ENCODE assay signal across 19 cellular contexts in the genomic region with DNA sequence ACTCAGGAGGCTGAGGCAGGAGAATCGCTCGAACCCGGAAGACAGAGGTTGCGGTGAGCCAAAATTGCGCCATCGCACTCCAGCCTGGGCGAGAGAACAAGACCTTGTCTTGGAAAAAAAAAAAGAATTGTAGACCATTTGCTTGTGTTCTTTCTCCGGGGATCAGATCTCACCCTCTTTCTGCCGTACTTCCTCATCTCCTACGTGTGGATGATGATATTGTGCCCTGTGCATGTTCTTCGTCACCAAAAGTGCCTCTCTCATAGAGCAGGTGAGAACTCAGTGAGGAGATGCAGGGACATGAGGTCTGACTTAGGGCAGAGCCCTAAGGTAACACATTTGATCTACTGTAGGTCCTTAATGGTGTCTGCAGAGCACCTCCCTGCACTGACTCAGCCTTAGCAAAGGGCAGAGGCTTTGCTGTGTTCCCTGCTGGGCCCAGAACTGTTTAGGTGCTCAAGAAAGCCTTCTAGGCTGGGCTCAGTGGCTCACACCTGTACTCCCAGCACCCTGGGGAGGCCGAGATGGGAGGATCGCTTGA. TPM values are rescaled to one million over a fixed set of nuclear protein-coding genes. Genes with fewer than 3 reads are reported as not detected.
"Had no signal": no experiment of that assay in that cellular context is flagged by ENCODE, and none has a peak within 500 bp of the region (broad histone marks: within the 10 kb centered on the region; RNA-seq: fewer than 3 reads in every experiment).

No MANE protein-coding gene starts in this region.

- H3K27me3 Mint-ChIP-seq: activated CD4-positive, alpha-beta T cell treated with anti-CD3 and anti-CD28 coated beads for 36 hours; activated CD8-positive, alpha-beta T cell treated with anti-CD3 and anti-CD28 coated beads for 36 hours; activated naive CD8-positive, alpha-beta T cell treated with anti-CD3 and anti-CD28 coated beads, Interleukin-2, amount 10 ng/mL, durations not matched to agents 7 days and 5 days had no signal

- H3K4me1 Mint-ChIP-seq: activated CD4-positive, alpha-beta T cell treated with anti-CD3 and anti-CD28 coated beads for 36 hours; stimulated activated effector memory CD8-positive, alpha-beta T cell treated with anti-CD3 and anti-CD28 coated beads, Interleukin-12 subunit alpha, Interleukin-12 subunit beta, amount 100 ng/mL, for 72 hours had no signal

- H3K4me3 ChIP-seq: breast epithelium, esophagus squamous epithelium, pancreas, tibial artery, uterus had no signal

- H3K27ac Mint-ChIP-seq: activated CD4-positive, alpha-beta T cell treated with anti-CD3 and anti-CD28 coated beads for 36 hours; activated CD8-positive, alpha-beta T cell treated with anti-CD3 and anti-CD28 coated beads for 36 hours; activated naive CD8-positive, alpha-beta T cell treated with anti-CD3 and anti-CD28 coated beads, Interleukin-2, amount 10 ng/mL, durations not matched to agents 7 days and 5 days; natural killer cell; stimulated activated effector memory CD8-positive, alpha-beta T cell treated with anti-CD3 and anti-CD28 coated beads, Interleukin-12 subunit alpha, Interleukin-12 subunit beta, amount 100 ng/mL, for 72 hours had no signal

- H3K9me3 Mint-ChIP-seq: activated CD8-positive, alpha-beta T cell treated with anti-CD3 and anti-CD28 coated beads for 36 hours; activated naive CD8-positive, alpha-beta T cell treated with anti-CD3 and anti-CD28 coated beads, Interleukin-2, amount 10 ng/mL, durations not matched to agents 7 days and 5 days; natural killer cell; stimulated activated effector memory CD8-positive, alpha-beta T cell treated with anti-CD3 and anti-CD28 coated beads, Interleukin-12 subunit alpha, Interleukin-12 subunit beta, amount 100 ng/mL, for 72 hours had no signal

- H3K27me3 ChIP-seq: breast epithelium, esophagus squamous epithelium, pancreas, tibial artery, uterus had no signal

- H3K9me3 ChIP-seq: breast epithelium, esophagus squamous epithelium, pancreas, tibial artery, uterus had no signal

- ATAC-seq: activated CD4-positive, alpha-beta T cell treated with anti-CD3 and anti-CD28 coated beads for 36 hours; activated CD8-positive, alpha-beta T cell treated with anti-CD3 and anti-CD28 coated beads for 36 hours; left colon; natural killer cell; pancreas; stimulated activated effector memory CD8-positive, alpha-beta T cell treated with anti-CD3 and anti-CD28 coated beads, Interleukin-12 subunit alpha, Interleukin-12 subunit beta, amount 100 ng/mL, for 72 hours had no signal

- H3K27ac ChIP-seq: breast epithelium, esophagus squamous epithelium, tibial artery, uterus, VCaP had no signal

- DNase-seq: activated CD4-positive, alpha-beta T cell treated with anti-CD3 and anti-CD28 coated beads for 36 hours; activated CD8-positive, alpha-beta memory T cell treated with anti-CD3 and anti-CD28 coated beads, Interleukin-2, amount 50 U/mL, for 4 hours; activated CD8-positive, alpha-beta T cell treated with anti-CD3 and anti-CD28 coated beads for 36 hours; activated naive CD8-positive, alpha-beta T cell treated with anti-CD3 and anti-CD28 coated beads, Interleukin-2, amount 10 ng/mL, durations not matched to agents 7 days and 5 days; esophagus squamous epithelium; glutamatergic neuron; left colon; natural killer cell; pancreas; retina; T-helper 2 cell; tibial artery; uterus had no signal

- H3K36me3 ChIP-seq: breast epithelium, pancreas, uterus had no signal

- H3K4me3 Mint-ChIP-seq: activated CD4-positive, alpha-beta T cell treated with anti-CD3 and anti-CD28 coated beads for 36 hours; activated CD8-positive, alpha-beta T cell treated with anti-CD3 and anti-CD28 coated beads for 36 hours; activated naive CD8-positive, alpha-beta T cell treated with anti-CD3 and anti-CD28 coated beads, Interleukin-2, amount 10 ng/mL, durations not matched to agents 7 days and 5 days; natural killer cell; stimulated activated effector memory CD8-positive, alpha-beta T cell treated with anti-CD3 and anti-CD28 coated beads, Interleukin-12 subunit alpha, Interleukin-12 subunit beta, amount 100 ng/mL, for 72 hours had no signal

- H3K36me3 Mint-ChIP-seq: activated naive CD8-positive, alpha-beta T cell treated with anti-CD3 and anti-CD28 coated beads, Interleukin-2, amount 10 ng/mL, durations not matched to agents 7 days and 5 days; natural killer cell had no signal

RNA-seq across cellular contexts. Expression of a gene that starts 1.3 kb away (rescaled TPM):
- total RNA-seq: activated CD4-positive, alpha-beta T cell treated with anti-CD3 and anti-CD28 coated beads for 36 hours; activated CD8-positive, alpha-beta T cell treated with anti-CD3 and anti-CD28 coated beads for 36 hours; activated naive CD8-positive, alpha-beta T cell treated with anti-CD3 and anti-CD28 coated beads, Interleukin-2, amount 10 ng/mL, durations not matched to agents 7 days and 5 days; lung microvascular endothelial cell; natural killer cell; skeletal muscle tissue; uterus had no signal

RNA-seq across cellular contexts. Expression of a gene that starts 5.1 kb away (rescaled TPM):
- total RNA-seq: activated CD4-positive, alpha-beta T cell treated with anti-CD3 and anti-CD28 coated beads for 36 hours; activated CD8-positive, alpha-beta T cell treated with anti-CD3 and anti-CD28 coated beads for 36 hours; activated naive CD8-positive, alpha-beta T cell treated with anti-CD3 and anti-CD28 coated beads, Interleukin-2, amount 10 ng/mL, durations not matched to agents 7 days and 5 days; breast epithelium; esophagus squamous epithelium; left colon; lung microvascular endothelial cell; mucosa of gallbladder; natural killer cell; skeletal muscle tissue; uterus had no signal

RNA-seq across cellular contexts. Expression of a gene that starts 32.7 kb away (rescaled TPM):
- total RNA-seq: natural killer cell had no signal
